Comparison of ENCODE assay signal across 1 cellular context in genomic region chr11:45180888-45181594, GRCh38.
TF ChIP-seq lines count a peak whose summit lies in the region.

No MANE protein-coding gene starts in this region.

TF ChIP-seq in H1, 55 proteins besides CTCF, POLR2A, EP300 and RAD21 (continued from another document):
- no peak for TF ChIP-seq ATF3 (IDR thresholded peaks at IDR 0.05; ENCODE audit: insufficient read depth, low read depth, low read length)
- TF ChIP-seq CTBP2 (IDR thresholded peaks at IDR 0.05; ENCODE audit: borderline replicate concordance, insufficient read depth, insufficient read length, low read length), result no peak
- no peak for TF ChIP-seq SP4 (IDR thresholded peaks at IDR 0.05; ENCODE audit: low read length)
